In genomic region chr5:142432369-142432863, GRCh38 we compare ENCODE assay signal across 1 cellular context.
TF ChIP-seq lines count a peak whose summit lies in the region.

No MANE protein-coding gene starts in this region.

TF ChIP-seq in HEK293, 187 proteins besides CTCF, POLR2A, EP300 and RAD21 (continued from another document):
- TF ChIP-seq ZSCAN4 (tag by site-specific recombination; IDR thresholded peaks at IDR 0.05) (no peak), HOXA7 (CRISPR knock-in tag; IDR thresholded peaks at IDR 0.05; ENCODE audit: borderline replicate concordance) (no peak), ZNF175 (tag by site-specific recombination; IDR thresholded peaks at IDR 0.05) (no peak), ZNF341 (tag by site-specific recombination; IDR thresholded peaks at IDR 0.05; ENCODE audit: low read depth) (peak; percentile 71), ZNF670 (tag by site-specific recombination; IDR thresholded peaks at IDR 0.05; ENCODE audit: low read depth) (no peak), GLIS1 (tag by site-specific recombination; IDR thresholded peaks at IDR 0.05) (peak; percentile 97), ZNF138 (tag by site-specific recombination; IDR thresholded peaks at IDR 0.05; ENCODE audit: borderline replicate concordance) (no peak), ZNF146 (tag by site-specific recombination; IDR thresholded peaks at IDR 0.05) (no peak), ZNF23 (tag by site-specific recombination; IDR thresholded peaks at IDR 0.05; ENCODE audit: borderline replicate concordance) (no peak), ZNF530 (tag by site-specific recombination; IDR thresholded peaks at IDR 0.05; ENCODE audit: low read depth) (no peak), ZNF292 (tag by site-specific recombination; IDR thresholded peaks at IDR 0.05; ENCODE audit: borderline replicate concordance, low read depth) (no peak), ZIC2 (tag by site-specific recombination; IDR thresholded peaks at IDR 0.05) (peak; percentile 100), ZNF133 (tag by site-specific recombination; IDR thresholded peaks at IDR 0.05) (no peak), KLF8 (tag by site-specific recombination; IDR thresholded peaks at IDR 0.05) (no peak), EGR2 (tag by site-specific recombination; IDR thresholded peaks at IDR 0.05; ENCODE audit: low read depth) (peak; percentile 63), OSR2 (tag by site-specific recombination; IDR thresholded peaks at IDR 0.05) (peak; percentile 44), ZFHX2 (tag by site-specific recombination; conservative IDR thresholded peaks at IDR 0.05) (peak; percentile 50), ZSCAN5A (tag by site-specific recombination; IDR thresholded peaks at IDR 0.05) (no peak), ZFP41 (tag by site-specific recombination; IDR thresholded peaks at IDR 0.05; ENCODE audit: borderline replicate concordance) (no peak), ZNF677 (tag by site-specific recombination; IDR thresholded peaks at IDR 0.05) (no peak), ZNF626 (tag by site-specific recombination; IDR thresholded peaks at IDR 0.05) (no peak), ZFP69B (tag by site-specific recombination; IDR thresholded peaks at IDR 0.05) (no peak), IKZF3 (tag by site-specific recombination; IDR thresholded peaks at IDR 0.05) (no peak), ZNF629 (tag by site-specific recombination; IDR thresholded peaks at IDR 0.05) (0 out of 2 replicates have a peak, but pooled peaks have one; percentile 33)
- TF ChIP-seq, protein P1, sequence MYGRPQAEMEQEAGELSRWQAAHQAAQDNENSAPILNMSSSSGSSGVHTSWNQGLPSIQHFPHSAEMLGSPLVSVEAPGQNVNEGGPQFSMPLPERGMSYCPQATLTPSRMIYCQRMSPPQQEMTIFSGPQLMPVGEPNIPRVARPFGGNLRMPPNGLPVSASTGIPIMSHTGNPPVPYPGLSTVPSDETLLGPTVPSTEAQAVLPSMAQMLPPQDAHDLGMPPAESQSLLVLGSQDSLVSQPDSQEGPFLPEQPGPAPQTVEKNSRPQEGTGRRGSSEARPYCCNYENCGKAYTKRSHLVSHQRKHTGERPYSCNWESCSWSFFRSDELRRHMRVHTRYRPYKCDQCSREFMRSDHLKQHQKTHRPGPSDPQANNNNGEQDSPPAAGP (tag by site-specific recombination; IDR thresholded peaks at IDR 0.05) = no peak
- TF ChIP-seq, protein P2, sequence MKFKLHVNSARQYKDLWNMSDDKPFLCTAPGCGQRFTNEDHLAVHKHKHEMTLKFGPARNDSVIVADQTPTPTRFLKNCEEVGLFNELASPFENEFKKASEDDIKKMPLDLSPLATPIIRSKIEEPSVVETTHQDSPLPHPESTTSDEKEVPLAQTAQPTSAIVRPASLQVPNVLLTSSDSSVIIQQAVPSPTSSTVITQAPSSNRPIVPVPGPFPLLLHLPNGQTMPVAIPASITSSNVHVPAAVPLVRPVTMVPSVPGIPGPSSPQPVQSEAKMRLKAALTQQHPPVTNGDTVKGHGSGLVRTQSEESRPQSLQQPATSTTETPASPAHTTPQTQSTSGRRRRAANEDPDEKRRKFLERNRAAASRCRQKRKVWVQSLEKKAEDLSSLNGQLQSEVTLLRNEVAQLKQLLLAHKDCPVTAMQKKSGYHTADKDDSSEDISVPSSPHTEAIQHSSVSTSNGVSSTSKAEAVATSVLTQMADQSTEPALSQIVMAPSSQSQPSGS (tag by site-specific recombination; IDR thresholded peaks at IDR 0.05; ENCODE audit: low read depth) = peak; percentile 73
